ENCODE assay signal across 23 cellular contexts in genomic region chr22:29197096-29197495, GRCh38. TPM values are rescaled to one million over a fixed set of nuclear protein-coding genes. Genes with fewer than 3 reads are reported as not detected.
DNase-seq lines count a peak whose midpoint lies in the region; ATAC-seq and TF ChIP-seq lines count a peak whose summit lies in the region.
"Had no signal": no experiment of that assay in that cellular context is flagged by ENCODE, and none has a peak within 500 bp of the region (broad histone marks: within the 10 kb centered on the region; RNA-seq: fewer than 3 reads in every experiment).

No MANE protein-coding gene starts in this region.

- no peak overlapping the region for H3K4me3 ChIP-seq in fibroblast of the aortic adventitia (ENCODE audit: low read depth, low read length)

- H3K27me3 Mint-ChIP-seq in activated T-cell treated with anti-CD3 and anti-CD28 coated beads, Interleukin-2, amount 50 U/mL, for 72 hours (ENCODE audit: low read depth) = peaks cover 39% of the 10 kb centered on the region

- no peak for DNase-seq in activated T-cell treated with anti-CD3 and anti-CD28 coated beads, Interleukin-2, amount 50 U/mL, for 72 hours
- DNase-seq in activated T-cell treated with anti-CD3 and anti-CD28 coated beads, Interleukin-2, amount 50 U/mL, for 48 hours = no peak
- DNase-seq in OCI-M1 (lab: John Stamatoyannopoulos, UW) = peak; percentile 79
- DNase-seq in fibroblast of the aortic adventitia (ENCODE audit: low read depth) = peak; percentile 7
- no peak for DNase-seq in NCI-H128 (lab: John Stamatoyannopoulos, UW; ENCODE audit: unreplicated experiment)
- DNase-seq in Ammon's horn (ENCODE audit: low spot score) = no peak
- DNase-seq: 8988T, ACHN, Calu3, DND-41, H7, HFFc6, KG1, MV-4-11, NCI-H1105, NCI-H2029 treated with DMSO at 0.1 percent for 48 hours, NCI-H2227 treated with DMSO at 0.1 percent for 48 hours, NCI-H510A treated with DMSO at 0.1 percent for 48 hours, NCI-H748 treated with DMSO at 0.1 percent for 48 hours, PC-3, SK-N-SH, SW 1271 had no signal

- peak overlapping the region; percentile 35 for H3K27ac Mint-ChIP-seq in activated T-cell treated with anti-CD3 and anti-CD28 coated beads, Interleukin-2, amount 50 U/mL, for 72 hours
- H3K27ac Mint-ChIP-seq: HFFc6 had no signal

- H3K4me1 Mint-ChIP-seq in activated T-cell treated with anti-CD3 and anti-CD28 coated beads, Interleukin-2, amount 50 U/mL, for 72 hours (ENCODE audit: low read depth) = peaks cover 5% of the 10 kb centered on the region

- peaks cover 2 to 3% of the 10 kb centered on the region in 2 donors for H3K36me3 Mint-ChIP-seq in activated T-cell treated with anti-CD3 and anti-CD28 coated beads, Interleukin-2, amount 50 U/mL, for 72 hours (ENCODE audit: insufficient read depth in 2 of 2)

- ATAC-seq in activated T-cell treated with anti-CD3 and anti-CD28 coated beads, Interleukin-2, amount 50 U/mL, for 72 hours (replicated peaks in 1 of 2) = peak; percentile 18 to 35
- no peak for ATAC-seq in HG02588 (IDR thresholded peaks at IDR 0.05; ENCODE audit: unreplicated experiment)
- ATAC-seq: PC-3 had no signal

- H3K4me3 Mint-ChIP-seq in activated T-cell treated with anti-CD3 and anti-CD28 coated beads, Interleukin-2, amount 50 U/mL, for 72 hours = no peak overlapping the region
- H3K4me3 Mint-ChIP-seq: HFFc6 had no signal

- no peak for TF ChIP-seq CTCF in fibroblast of the aortic adventitia (IDR thresholded peaks at IDR 0.05; ENCODE audit: insufficient read depth, low read length)

- H3K9me3 Mint-ChIP-seq in activated T-cell treated with anti-CD3 and anti-CD28 coated beads, Interleukin-2, amount 50 U/mL, for 72 hours = peaks cover 0 to 1% of the 10 kb centered on the region in 2 donors

RNA-seq across cellular contexts. Expression of gene EMID1, which starts 8.6 kb away (rescaled TPM):
- total RNA-seq in activated T-cell treated with anti-CD3 and anti-CD28 coated beads, Interleukin-2, amount 50 U/mL, for 72 hours = under 1 TPM in 1 of 2 donors, not detected in 1; 0.14 TPM
- total RNA-seq in fibroblast of the aortic adventitia (ENCODE audit: low replicate concordance) = 0.08 TPM in 1 of 2 replicates, not detected in the other
- total RNA-seq: HFFc6 had no signal

Comparison
In these comparisons a context has a peak if more than half of its experiments do, and no peak if none do; other contexts are left out.
1. DNase-seq: peak in OCI-M1 (single experiment) and fibroblast of the aortic adventitia (single experiment); none in activated T-cell treated with anti-CD3 and anti-CD28 coated beads, Interleukin-2, amount 50 U/mL, for 72 hours (0 of 2), activated T-cell treated with anti-CD3 and anti-CD28 coated beads, Interleukin-2, amount 50 U/mL, for 48 hours (0 of 2), NCI-H128 (single experiment) and Ammon's horn (single experiment).